Comparison of ENCODE assay signal across 8 cellular contexts in genomic region chr7:97024209-97025129, GRCh38. TPM values are rescaled to one million over a fixed set of nuclear protein-coding genes. Genes with fewer than 3 reads are reported as not detected.
DNase-seq lines count a peak whose midpoint lies in the region; ATAC-seq, FAIRE-seq and TF ChIP-seq lines count a peak whose summit lies in the region.

DLX5 (minus strand) TSS chr7:97024831; CDS start chr7:97024623, 208 bp downstream.

- H3K36me3 Mint-ChIP-seq in activated naive CD4-positive, alpha-beta T cell treated with anti-CD3 and anti-CD28 coated beads, Interleukin-2, amount 50 U/mL, for 24 hours, result no peaks in the 10 kb centered on the region
- no peaks in the 10 kb centered on the region for H3K36me3 Mint-ChIP-seq in nephron (ENCODE audit: low read depth)

- no peak within 1 kb of the TSS for H4K5ac ChIP-seq in H1 (ENCODE audit: insufficient read length, low read depth, low read length)

- peak within 1 kb of the TSS; percentile 4 to 79 for H3K4me2 ChIP-seq in H1 (ENCODE audit: insufficient read depth in 1 of 2, low read depth in 2 of 2, low read length in 2 of 2)

- H3K4me1 Mint-ChIP-seq in activated naive CD4-positive, alpha-beta T cell treated with anti-CD3 and anti-CD28 coated beads, Interleukin-2, amount 50 U/mL, for 24 hours, result peaks cover 58% of the 10 kb centered on the region
- peaks cover 52% of the 10 kb centered on the region for H3K4me1 Mint-ChIP-seq in nephron

- TF ChIP-seq CTCF in H1 (IDR thresholded peaks at IDR 0.05; ENCODE audit: control extremely low read depth in 1 of 3, insufficient read depth in 1 of 3, low read depth in 1 of 3, low read length in 3 of 3) (no peak), nephron (IDR thresholded peaks at IDR 0.05; ENCODE audit: unreplicated experiment in 3 of 3) (no peak)

- H3K27ac Mint-ChIP-seq in activated naive CD4-positive, alpha-beta T cell treated with anti-CD3 and anti-CD28 coated beads, Interleukin-2, amount 50 U/mL, for 24 hours, result no peak within 1 kb of the TSS
- H3K27ac Mint-ChIP-seq in nephron, result no peak within 1 kb of the TSS

- H2BK15ac ChIP-seq in H1 (ENCODE audit: low read length), result 0 out of 2 replicates have a peak within 1 kb of the TSS, but pooled peaks have one; percentile 29

- peak within 1 kb of the TSS; percentile 19 to 54 (median 37); a peak in 6 of 8 replicates for H3K4me3 ChIP-seq in H1 (ENCODE audit: extremely low read depth in 1 of 4, insufficient read depth in 2 of 4, low read depth in 3 of 4, low read length in 4 of 4)

- 2% methylated on average over 54 of the region's 60 CpGs; no CpG with 5 or more reads in 1 of the 2 experiments for WGBS in H1 (ENCODE audit: extremely low coverage in 1 of 2, insufficient coverage in 1 of 2, insufficient read length in 1 of 2, insufficient replicate concordance in 2 of 2, low coverage in 1 of 2, low lambda C conversion rate in 2 of 2, missing lambda C conversion rate in 1 of 2), 2 experiments

- H2AK5ac ChIP-seq in H1 (ENCODE audit: low read depth, low read length), result no peak within 1 kb of the TSS

- H3K9ac ChIP-seq in H1 (replicated peaks in 1 of 4; ENCODE audit: extremely low read depth in 1 of 4, low read depth in 3 of 4, low read length in 3 of 4), result no peak within 1 kb of the TSS

- H4K20me1 ChIP-seq in H1 (replicated peaks in 1 of 2; ENCODE audit: control insufficient read depth in 1 of 2, insufficient read depth in 2 of 2, low read length in 2 of 2), result peaks cover 3 to 23% of the 10 kb centered on the region in 2 experiments

- H2AFZ ChIP-seq in H1 (ENCODE audit: low read length), result no peak within 1 kb of the TSS

- no peaks in the 10 kb centered on the region for H3K79me2 ChIP-seq in H1 (ENCODE audit: control insufficient read depth in 1 of 2, insufficient read depth in 2 of 2, low read length in 2 of 2)

- POLR2A ChIA-PET in H1 (lab: Charles Lee; ENCODE audit: partially characterized antibody), result interaction anchor here (0.6 to 1.7 kb wide), 8 partner anchors 11 to 331 kb away, joined by 3 to 13 read pairs (median 3); partner anchors contain the start of gene DLX6

- no peak within 1 kb of the TSS for H2BK120ac ChIP-seq in H1 (replicated peaks; ENCODE audit: low read depth, low read length)

- 0 out of 4 replicates have a peak, but pooled peaks of 1 of the 2 experiments have one; percentile 2 for TF ChIP-seq RAD21 in H1 (IDR thresholded peaks at IDR 0.05 in 1 of 2, conservative IDR thresholded peaks at IDR 0.05 in 1 of 2; ENCODE audit: low read depth in 2 of 2, low read length in 2 of 2)

- H3K14ac ChIP-seq in H1 (ENCODE audit: insufficient read length), result no peak within 1 kb of the TSS

- FAIRE-seq in H1 (lab: Jason Lieb, UNC), result no peak

- peak within 1 kb of the TSS; percentile 71 for H2BK12ac ChIP-seq in H1 (ENCODE audit: low read depth, low read length)

- H3K18ac ChIP-seq in H1 (ENCODE audit: extremely low read depth, low read length), result peak within 1 kb of the TSS; percentile 72

- H4K91ac ChIP-seq in H1 (replicated peaks; ENCODE audit: insufficient read length, low read length), result peak within 1 kb of the TSS; percentile 52

- ATAC-seq in GM21447 (IDR thresholded peaks at IDR 0.05; ENCODE audit: unreplicated experiment), result no peak
- ATAC-seq in HG02610 (IDR thresholded peaks at IDR 0.05; ENCODE audit: unreplicated experiment), result no peak

- no peak within 1 kb of the TSS for H3K56ac ChIP-seq in H1 (replicated peaks; ENCODE audit: insufficient read length, low read depth, low read length)

- H3K27me3 Mint-ChIP-seq in activated naive CD4-positive, alpha-beta T cell treated with anti-CD3 and anti-CD28 coated beads, Interleukin-2, amount 50 U/mL, for 24 hours, result peaks cover 73% of the 10 kb centered on the region
- peaks cover 99% of the 10 kb centered on the region for H3K27me3 Mint-ChIP-seq in nephron (ENCODE audit: low read depth)

- H4K8ac ChIP-seq in H1 (ENCODE audit: extremely low read depth, insufficient read depth, low read length), result peak within 1 kb of the TSS; percentile 62

- peaks cover 71 to 87% (median 82%) of the 10 kb centered on the region in 4 experiments for H3K27me3 ChIP-seq in H1 (replicated peaks in 1 of 4; ENCODE audit: control insufficient read depth in 3 of 4, extremely low read depth in 1 of 4, insufficient read depth in 3 of 4, low read length in 3 of 4)

- H2BK20ac ChIP-seq in H1 (ENCODE audit: low read length), result no peak within 1 kb of the TSS; the same call in 1 of the 2 replicates

- H3K4ac ChIP-seq in H1 (replicated peaks; ENCODE audit: insufficient read length, low read depth, low read length), result peak within 1 kb of the TSS; percentile 57

- H3K27ac ChIP-seq in H1 (ENCODE audit: low read depth, low read length), result no peak within 1 kb of the TSS

- peaks cover 31 to 45% (median 35%) of the 10 kb centered on the region in 4 experiments for H3K4me1 ChIP-seq in H1 (replicated peaks in 1 of 4; ENCODE audit: control insufficient read depth in 3 of 4, insufficient read depth in 4 of 4, low read length in 3 of 4)

- H3K9me3 ChIP-seq in H1 (ENCODE audit: insufficient read depth in 2 of 2, low read depth in 1 of 2, low read length in 1 of 2), result no peaks in the 10 kb centered on the region

- no peaks in the 10 kb centered on the region for H3K9me3 Mint-ChIP-seq in activated naive CD4-positive, alpha-beta T cell treated with anti-CD3 and anti-CD28 coated beads, Interleukin-2, amount 50 U/mL, for 24 hours
- no peaks in the 10 kb centered on the region for H3K9me3 Mint-ChIP-seq in nephron

- TF ChIP-seq POLR2A in H1 (IDR thresholded peaks at IDR 0.05; ENCODE audit: control extremely low read depth in 1 of 2, low read depth in 2 of 2, low read length in 2 of 2), result no peak

- peak within 1 kb of the TSS; percentile 15 for H3K4me3 Mint-ChIP-seq in activated naive CD4-positive, alpha-beta T cell treated with anti-CD3 and anti-CD28 coated beads, Interleukin-2, amount 50 U/mL, for 24 hours
- peak within 1 kb of the TSS; percentile 86 to 88 (median 88) for H3K4me3 Mint-ChIP-seq in nephron

- H3K79me1 ChIP-seq in H1 (ENCODE audit: low read depth, low read length), result no peaks in the 10 kb centered on the region

- H3K23me2 ChIP-seq in H1 (ENCODE audit: low read depth, low read length), result peaks cover 11% of the 10 kb centered on the region; the same call in 1 of the 2 replicates

- TF ChIP-seq EP300 in H1 (IDR thresholded peaks at IDR 0.05; ENCODE audit: borderline replicate concordance in 1 of 2, low read depth in 2 of 2, low read length in 2 of 2), result no peak

- DNase-seq in activated naive CD4-positive, alpha-beta T cell (lab: John Stamatoyannopoulos, UW), result no peak
- peak; percentile 41 for DNase-seq in NCI-H524 treated with DMSO at 0.1 percent for 48 hours (lab: John Stamatoyannopoulos, UW)
- peak in 1 of 2 experiments; percentile 87 for DNase-seq in H1 (ENCODE audit: low read depth in 1 of 2, low spot score in 2 of 2)
- no peak for DNase-seq in RPMI8226

- no peaks in the 10 kb centered on the region; a peak in 1 of 8 replicates for H3K36me3 ChIP-seq in H1 (ENCODE audit: control insufficient read depth in 2 of 4, insufficient read depth in 4 of 4, low read length in 3 of 4)

- no peak within 1 kb of the TSS for H3K23ac ChIP-seq in H1 (ENCODE audit: insufficient read length)

- no peak within 1 kb of the TSS for H2BK5ac ChIP-seq in H1 (ENCODE audit: low read depth, low read length)

- CTCF ChIA-PET in H1 (lab: Charles Lee; ENCODE audit: partially characterized antibody), result interaction anchor here (0.8 to 6.2 kb wide), 10 partner anchors 10 to 1105 kb away, joined by 3 to 85 read pairs (median 4); partner anchors contain the start of gene DLX6

TF ChIP-seq in H1, 55 proteins besides CTCF, POLR2A, EP300 and RAD21 (continues in another document):
- TF ChIP-seq GTF2F1 (IDR thresholded peaks at IDR 0.05; ENCODE audit: borderline replicate concordance, low read depth, low read length) (no peak), SP4 (IDR thresholded peaks at IDR 0.05; ENCODE audit: low read length) (no peak), KDM4A (IDR thresholded peaks at IDR 0.05; ENCODE audit: low read depth, low read length, severe bottlenecking) (peak; percentile 53), CBX5 (IDR thresholded peaks at IDR 0.05; ENCODE audit: low read depth, low read length) (no peak), TEAD4 (IDR thresholded peaks at IDR 0.05; ENCODE audit: low read depth, low read length) (no peak), SP1 (IDR thresholded peaks at IDR 0.05; ENCODE audit: low read depth, low read length) (peak; percentile 65; the same call in 1 of the 2 replicates), SIN3A (conservative IDR thresholded peaks at IDR 0.05 in 1 of 2, IDR thresholded peaks at IDR 0.05 in 1 of 2; ENCODE audit: low read depth in 1 of 2, low read length in 2 of 2) (0 out of 4 replicates have a peak, but pooled peaks of 1 of the 2 experiments have one; percentile 83), NANOG (IDR thresholded peaks at IDR 0.05; ENCODE audit: insufficient read depth, low read depth, low read length, poor library complexity, severe bottlenecking) (peak; percentile 55), CTBP2 (IDR thresholded peaks at IDR 0.05; ENCODE audit: borderline replicate concordance, insufficient read depth, insufficient read length, low read length) (peak; percentile 60), TBP (IDR thresholded peaks at IDR 0.05; ENCODE audit: low read depth, low read length) (0 out of 2 replicates have a peak, but pooled peaks have one; percentile 34), MAX (IDR thresholded peaks at IDR 0.05) (0 out of 2 replicates have a peak, but pooled peaks have one; percentile 7), EZH2 (IDR thresholded peaks at IDR 0.05; ENCODE audit: low read depth, low read length, severe bottlenecking) (peak; percentile 50), SAP30 (IDR thresholded peaks at IDR 0.05; ENCODE audit: insufficient read depth, insufficient replicate concordance, low read length) (peak; percentile 72), EGR1 (IDR thresholded peaks at IDR 0.05; ENCODE audit: borderline replicate concordance, low read depth, low read length) (peak; percentile 40; the same call in 1 of the 2 replicates), TCF12 (IDR thresholded peaks at IDR 0.05; ENCODE audit: low read depth, low read length) (0 out of 2 replicates have a peak, but pooled peaks have one; percentile 64)

RNA-seq across cellular contexts. Expression of gene DLX5, which starts in this region (rescaled TPM):
- not detected in 2 replicates for total RNA-seq in H1 (2021; fragmentation: NEBNext Ultra II Directional; extraction: Animal tissue kit (Norgen Biotek cat#: 25700))
- polyA plus RNA-seq in H1 (2011; rRNA removed), result 0.06 TPM in 1 of 2 replicates, not detected in the other
- polyA plus RNA-seq in H1 (2011; cell fraction: cytosol; rRNA removed), result not detected
- polyA plus RNA-seq in H1 (2011; cell fraction: nucleus; rRNA removed), result 0.17 TPM
- polyA plus RNA-seq in H1 (2012, experiment 1 of 2), result not detected in 4 replicates
- polyA plus RNA-seq in H1 (2012, experiment 2 of 2), result not detected
- polyA plus RNA-seq in H1 (2013, experiment 1 of 2), result not detected
- polyA plus RNA-seq in H1 (2013, experiment 2 of 2), result 0.06 TPM
- polyA minus RNA-seq in H1 (2011; rRNA and poly(A)+ RNA removed), result 0.22 TPM in 1 of 2 replicates, not detected in the other
- polyA minus RNA-seq in H1 (2011; cell fraction: cytosol; rRNA and poly(A)+ RNA removed), result not detected
- polyA minus RNA-seq in H1 (2011; cell fraction: nucleus; rRNA and poly(A)+ RNA removed), result 0.60 TPM
